9 cellular contexts compared by ENCODE assay signal in genomic region chr6:108526739-108527174, GRCh38. TPM values are rescaled to one million over a fixed set of nuclear protein-coding genes. Genes with fewer than 3 reads are reported as not detected.
DNase-seq lines count a peak whose midpoint lies in the region; ATAC-seq and TF ChIP-seq lines count a peak whose summit lies in the region.
"Had no signal": no experiment of that assay in that cellular context is flagged by ENCODE, and none has a peak within 500 bp of the region (broad histone marks: within the 10 kb centered on the region; RNA-seq: fewer than 3 reads in every experiment).

No MANE protein-coding gene starts in this region.

- no peaks in the 10 kb centered on the region for H3K27me3 Mint-ChIP-seq in endodermal cell (ENCODE audit: insufficient read depth)
- H3K27me3 Mint-ChIP-seq: stimulated activated naive CD8-positive, alpha-beta T cell treated with anti-CD3 and anti-CD28 coated beads, Interleukin-15, Interleukin-2, amounts not matched to agents 100 ng/mL and 50 ng/mL, for 24 hours had no signal

- ATAC-seq in HG03442 (IDR thresholded peaks at IDR 0.05; ENCODE audit: unreplicated experiment) (no peak), HG02763 (IDR thresholded peaks at IDR 0.05; ENCODE audit: unreplicated experiment) (no peak)

- no peak overlapping the region for H3K4me3 Mint-ChIP-seq in endodermal cell
- H3K4me3 Mint-ChIP-seq: stimulated activated naive CD8-positive, alpha-beta T cell treated with anti-CD3 and anti-CD28 coated beads, Interleukin-15, Interleukin-2, amounts not matched to agents 100 ng/mL and 50 ng/mL, for 24 hours had no signal

- H3K27ac ChIP-seq in endodermal cell (ENCODE audit: low read depth, low read length): no peak overlapping the region

- TF ChIP-seq CTCF in AG09309 (IDR thresholded peaks at IDR 0.05; ENCODE audit: control insufficient read depth, insufficient read depth, low read depth, low read length, missing control alignments) (peak; percentile 79), GM13976 (IDR thresholded peaks at IDR 0.05; ENCODE audit: borderline replicate concordance, control extremely low read depth, extremely low read depth, insufficient read depth, missing control alignments) (peak; percentile 66), endodermal cell (conservative IDR thresholded peaks at IDR 0.05) (peak; percentile 87)

- H3K27me3 ChIP-seq in endodermal cell (ENCODE audit: control insufficient read depth, insufficient read depth, low read length, poor library complexity, severe bottlenecking): no peaks in the 10 kb centered on the region

- no peaks in the 10 kb centered on the region for H3K9me3 Mint-ChIP-seq in endodermal cell
- H3K9me3 Mint-ChIP-seq: stimulated activated naive CD8-positive, alpha-beta T cell treated with anti-CD3 and anti-CD28 coated beads, Interleukin-15, Interleukin-2, amounts not matched to agents 100 ng/mL and 50 ng/mL, for 24 hours had no signal

- no peaks in the 10 kb centered on the region for H3K4me1 ChIP-seq in endodermal cell (ENCODE audit: control insufficient read depth, insufficient read depth, low read length)

- no peaks in the 10 kb centered on the region for H3K9me3 ChIP-seq in endodermal cell (ENCODE audit: control insufficient read depth, low read length)

- H3K27ac Mint-ChIP-seq in endodermal cell: no peak overlapping the region
- H3K27ac Mint-ChIP-seq: stimulated activated naive CD8-positive, alpha-beta T cell treated with anti-CD3 and anti-CD28 coated beads, Interleukin-15, Interleukin-2, amounts not matched to agents 100 ng/mL and 50 ng/mL, for 24 hours had no signal

- no peaks in the 10 kb centered on the region for H3K36me3 ChIP-seq in endodermal cell (ENCODE audit: control insufficient read depth, insufficient read depth, low read length)

- no peak overlapping the region for H3K4me3 ChIP-seq in AG09309 (ENCODE audit: control insufficient read depth, low read depth, low read length)
- H3K4me3 ChIP-seq in endodermal cell (ENCODE audit: low read length): no peak overlapping the region

- H3K4me1 Mint-ChIP-seq in endodermal cell: peaks cover 2% of the 10 kb centered on the region

- DNase-seq in AG09309 (ENCODE audit: low read depth) (peak; percentile 17), GM13976 (ENCODE audit: low spot score) (peak; percentile 53), NCI-H82 treated with DMSO at 0.1 percent for 48 hours (lab: John Stamatoyannopoulos, UW; ENCODE audit: unreplicated experiment) (peak; percentile 27), endodermal cell (peak; percentile 57), myocyte (ENCODE audit: low read depth) (peak; percentile 43), activated T-cell treated with anti-CD3 and anti-CD28 coated beads for 4 hours (no peak)

- 80 to 83% methylated on average over 5 to 7 of the region's 7 CpGs for WGBS in endodermal cell (ENCODE audit: insufficient coverage in 1 of 2, insufficient read length in 1 of 2), 2 experiments

- H3K9ac ChIP-seq in endodermal cell (ENCODE audit: extremely low read depth, low read length, poor library complexity, severe bottlenecking): no peak overlapping the region

- H3K36me3 Mint-ChIP-seq in endodermal cell (ENCODE audit: low read depth): no peaks in the 10 kb centered on the region

- in situ Hi-C loops in GM13976 (cut with MboI; ENCODE audit: low sequenced_read_pairs, unreplicated experiment): no loop called here

RNA-seq across cellular contexts. Expression of gene FOXO3, which starts 34.0 kb away (rescaled TPM):
- total RNA-seq in endodermal cell (10 to 100 TPM; 16.4 to 20.3 TPM), myocyte (49.2 and 58.6 TPM in 2 replicates)
- 15.0 TPM for polyA plus RNA-seq in endodermal cell (2013, experiment 1 of 2)
- 14.8 TPM for polyA plus RNA-seq in endodermal cell (2013, experiment 2 of 2)
- 12.9 TPM for polyA plus RNA-seq in myocyte (2012)
